In the genomic region with DNA sequence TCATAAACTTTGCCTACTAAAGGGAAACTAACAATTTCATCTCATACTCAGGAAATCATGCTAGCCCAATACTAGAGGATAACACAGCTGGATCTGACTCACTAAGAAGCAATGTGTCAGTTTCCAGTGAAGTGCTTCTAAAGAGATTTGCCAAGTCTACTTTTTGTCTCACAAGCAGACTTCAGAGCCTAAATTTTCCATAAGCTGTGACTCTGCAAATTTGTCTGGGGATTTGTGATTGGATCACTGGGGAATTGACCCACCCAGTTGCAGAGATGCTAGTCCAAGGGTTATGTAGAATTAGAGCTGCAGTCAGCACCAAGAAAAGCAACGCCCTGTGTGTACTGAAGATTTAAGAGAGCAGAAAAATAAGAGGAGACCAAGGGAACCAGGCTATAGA, we compare ENCODE assay signal across 10 cellular contexts.
DNase-seq lines count a peak whose midpoint lies in the region; ATAC-seq and TF ChIP-seq lines count a peak whose summit lies in the region.
"Had no signal": no experiment of that assay in that cellular context is flagged by ENCODE, and none has a peak within 500 bp of the region (broad histone marks: within the 10 kb centered on the region; RNA-seq: fewer than 3 reads in every experiment).

No MANE protein-coding gene starts in this region.

- DNase-seq in Right ventricle myocardium inferior (ENCODE audit: missing footprints): no peak
- no peak for DNase-seq in cardiac septum (ENCODE audit: low spot score)
- DNase-seq in astrocyte of the hippocampus (ENCODE audit: low read depth, low spot score): peak; percentile 82
- peak; percentile 74 for DNase-seq in hepatic stellate cell (ENCODE audit: low spot score)
- DNase-seq in aorta: no peak
- no peak for DNase-seq in ovary
- DNase-seq in activated CD4-positive, alpha-beta T cell treated with anti-CD3 and anti-CD28 coated beads, Interleukin-2, amount 50 U/mL, for 1 hour: no peak
- DNase-seq in NCI-H2029 treated with DMSO at 0.1 percent for 48 hours (lab: John Stamatoyannopoulos, UW): no peak
- DNase-seq: NCI-H774 had no signal

- H3K36me3 ChIP-seq in aorta (ENCODE audit: control insufficient read depth in 1 of 2, insufficient read depth in 2 of 2, low read length in 1 of 2) (no peaks in the 10 kb centered on the region), ovary (no peaks in the 10 kb centered on the region)

- H3K9me3 ChIP-seq in aorta (ENCODE audit: control insufficient read depth, low read length) (no peaks in the 10 kb centered on the region), ovary (no peaks in the 10 kb centered on the region)

- H3K27me3 ChIP-seq in aorta (ENCODE audit: control insufficient read depth in 1 of 2, insufficient read depth in 2 of 2, low read length in 1 of 2) (no peaks in the 10 kb centered on the region), ovary (no peaks in the 10 kb centered on the region)
- H3K27me3 ChIP-seq: dorsolateral prefrontal cortex had no signal

- no peak for TF ChIP-seq CTCF in ovary (IDR thresholded peaks at IDR 0.05)

- WGBS in aorta, 2 donors: 4 to 8% methylated on average over 1 of the region's 1 CpG
- WGBS in ovary, 3 donors: 24 to 38% (median 26%) methylated on average over 1 of the region's 1 CpG

- ATAC-seq in Right ventricle myocardium inferior: peak; percentile 71
- ATAC-seq in aorta (ENCODE audit: low FRiP score): peak; percentile 66

- intact Hi-C loops in Right ventricle myocardium inferior (cut with DNase I): no loop called here
- intact Hi-C loops in cardiac septum (cut with DNase I): loop anchor here (10.0 kb wide), 3 partner anchors 135 to 985 kb away; no protein-coding TSS in a partner anchor
- intact Hi-C loops in aorta (cut with DNase I): loop anchor here in 1 of 2 donors (5.0 kb wide), 1 partner anchor 117 kb away; no protein-coding TSS in a partner anchor
- intact Hi-C loops in ovary (cut with DNase I): no loop called here

- H3K27ac ChIP-seq in aorta (ENCODE audit: low read depth in 1 of 2, low read length in 2 of 2) (peak overlapping the region; percentile 39 to 93), ovary (no peak overlapping the region)

- no peak for TF ChIP-seq POLR2A in ovary (IDR thresholded peaks at IDR 0.05)

- no peak for TF ChIP-seq EP300 in ovary (IDR thresholded peaks at IDR 0.05)

- no peak overlapping the region for H3K4me3 ChIP-seq in aorta (ENCODE audit: low read length in 2 of 2)
- H3K4me3 ChIP-seq in ovary: no peak overlapping the region
- H3K4me3 ChIP-seq: dorsolateral prefrontal cortex had no signal

- peaks cover 5 to 9% of the 10 kb centered on the region in 2 donors for H3K4me1 ChIP-seq in aorta (ENCODE audit: control insufficient read depth in 1 of 2, insufficient read depth in 2 of 2, low read length in 2 of 2)
- no peaks in the 10 kb centered on the region for H3K4me1 ChIP-seq in ovary (ENCODE audit: insufficient read depth)

Comparison
In these comparisons a context has a peak if more than half of its experiments do, and no peak if none do; other contexts are left out.
1. DNase-seq: peak in astrocyte of the hippocampus (single experiment) and hepatic stellate cell (single experiment); none in Right ventricle myocardium inferior (single experiment), cardiac septum (single experiment), aorta (0 of 2), ovary (0 of 5), activated CD4-positive, alpha-beta T cell treated with anti-CD3 and anti-CD28 coated beads, Interleukin-2, amount 50 U/mL, for 1 hour (single experiment) and NCI-H2029 treated with DMSO at 0.1 percent for 48 hours (single experiment).
2. H3K27ac ChIP-seq: peak in aorta (2 of 2); none in ovary (0 of 2).